In genomic region chr1:205286335-205286950, GRCh38 we compare ENCODE assay signal across 9 cellular contexts. TPM values are rescaled to one million over a fixed set of nuclear protein-coding genes. Genes with fewer than 3 reads are reported as not detected.
DNase-seq lines count a peak whose midpoint lies in the region; ATAC-seq and TF ChIP-seq lines count a peak whose summit lies in the region.
"Had no signal": no experiment of that assay in that cellular context is flagged by ENCODE, and none has a peak within 500 bp of the region (broad histone marks: within the 10 kb centered on the region; RNA-seq: fewer than 3 reads in every experiment).

No MANE protein-coding gene starts in this region.

- H3K9ac ChIP-seq in MM.1S (ENCODE audit: low read length): peak overlapping the region; percentile 69
- peak overlapping the region in 1 of 2 donors; percentile 54 for H3K9ac ChIP-seq in mucosa of rectum (ENCODE audit: low read depth in 1 of 2, low read length in 2 of 2)

- H3K4me3 ChIP-seq in MM.1S (ENCODE audit: low read length): peak overlapping the region; percentile 41
- peak overlapping the region in 1 of 2 donors; percentile 37 for H3K4me3 ChIP-seq in mucosa of rectum (ENCODE audit: low read length in 2 of 2)

- H4K20me1 ChIP-seq in MM.1S (ENCODE audit: insufficient read depth, low read length): no peaks in the 10 kb centered on the region

- H3K4me3 Mint-ChIP-seq in activated T-cell treated with anti-CD3 and anti-CD28 coated beads, Interleukin-2, amount 50 U/mL, for 4 hours: peak overlapping the region; percentile 70

- H2AFZ ChIP-seq in MM.1S (ENCODE audit: low read length): no peak overlapping the region

- no peaks in the 10 kb centered on the region for H3K9me2 ChIP-seq in MM.1S (replicated peaks; ENCODE audit: insufficient read depth, low read length)

- H3K4me1 Mint-ChIP-seq in activated T-cell treated with anti-CD3 and anti-CD28 coated beads, Interleukin-2, amount 50 U/mL, for 4 hours (ENCODE audit: low read depth): peaks cover 78% of the 10 kb centered on the region

- H3K27me3 ChIP-seq in MM.1S (replicated peaks; ENCODE audit: insufficient read depth, low read length) (no peaks in the 10 kb centered on the region), mucosa of rectum (ENCODE audit: control insufficient read depth in 2 of 2, insufficient read depth in 2 of 2, low read length in 2 of 2) (no peaks in the 10 kb centered on the region)

- H3K9me3 ChIP-seq in MM.1S (replicated peaks; ENCODE audit: insufficient read depth, low read length): no peaks in the 10 kb centered on the region
- no peaks in the 10 kb centered on the region for H3K9me3 ChIP-seq in mucosa of rectum (ENCODE audit: control insufficient read depth in 2 of 2, low read length in 2 of 2)

- peak; percentile 95 for DNase-seq in MM.1S
- DNase-seq in activated T-cell treated with anti-CD3 and anti-CD28 coated beads, Interleukin-2, amount 50 U/mL, for 4 hours: peak; percentile 29
- no peak for DNase-seq in NCI-H446 treated with DMSO at 0.1 percent for 48 hours (lab: John Stamatoyannopoulos, UW)
- no peak for DNase-seq in NCI-H69 (lab: John Stamatoyannopoulos, UW)
- DNase-seq in NCI-H2227 (lab: John Stamatoyannopoulos, UW; ENCODE audit: unreplicated experiment): no peak

- no peaks in the 10 kb centered on the region for H3K36me3 Mint-ChIP-seq in activated T-cell treated with anti-CD3 and anti-CD28 coated beads, Interleukin-2, amount 50 U/mL, for 4 hours (ENCODE audit: insufficient read depth)

- H3F3A ChIP-seq in MM.1S (ENCODE audit: insufficient read depth, low read length): peaks cover 55% of the 10 kb centered on the region

- TF ChIP-seq CTCF in MM.1S (IDR thresholded peaks at IDR 0.05; ENCODE audit: low read length): no peak

- no peaks in the 10 kb centered on the region for H3K79me2 ChIP-seq in MM.1S (ENCODE audit: low read length)

- no peaks in the 10 kb centered on the region for H3K36me3 ChIP-seq in MM.1S (replicated peaks; ENCODE audit: insufficient read depth, low read length)
- no peaks in the 10 kb centered on the region for H3K36me3 ChIP-seq in mucosa of rectum (ENCODE audit: control insufficient read depth in 2 of 2, insufficient read depth in 2 of 2, low read length in 2 of 2)

- peak overlapping the region; percentile 83 for H3K4me2 ChIP-seq in MM.1S (ENCODE audit: low read depth, low read length)

- no peaks in the 10 kb centered on the region for H3K9me3 Mint-ChIP-seq in activated T-cell treated with anti-CD3 and anti-CD28 coated beads, Interleukin-2, amount 50 U/mL, for 4 hours

- H3K27ac ChIP-seq in MM.1S (ENCODE audit: low read length) (peak overlapping the region; percentile 97), mucosa of rectum (ENCODE audit: low read depth in 2 of 2, low read length in 2 of 2) (peak overlapping the region; percentile 18 to 81)

- ATAC-seq in GM19372 (IDR thresholded peaks at IDR 0.05; ENCODE audit: low read depth, unreplicated experiment): peak; percentile 31
- peak in 1 of 2 donors; percentile 12 for ATAC-seq in activated T-cell treated with anti-CD3 and anti-CD28 coated beads, Interleukin-2, amount 50 U/mL, for 4 hours
- no peak for ATAC-seq in HG03196 (IDR thresholded peaks at IDR 0.05; ENCODE audit: unreplicated experiment)
- ATAC-seq: Panc1 had no signal

- H3K27me3 Mint-ChIP-seq in activated T-cell treated with anti-CD3 and anti-CD28 coated beads, Interleukin-2, amount 50 U/mL, for 4 hours (ENCODE audit: low read depth): no peaks in the 10 kb centered on the region

- H3K4me1 ChIP-seq in MM.1S (ENCODE audit: low read length): peaks cover 60% of the 10 kb centered on the region
- H3K4me1 ChIP-seq in mucosa of rectum (ENCODE audit: control insufficient read depth in 2 of 2, insufficient read depth in 2 of 2, low read length in 2 of 2): peaks cover 26 to 43% of the 10 kb centered on the region in 2 donors

RNA-seq across cellular contexts. Expression of gene NUAK2, which starts 35.1 kb away (rescaled TPM):
- total RNA-seq in activated T-cell treated with anti-CD3 and anti-CD28 coated beads, Interleukin-2, amount 50 U/mL, for 4 hours: 1 to 10 TPM; 1.4 to 1.7 (median 1.5) TPM

RNA-seq across cellular contexts. Expression of gene TMCC2, which starts 58.7 kb away (rescaled TPM):
- 10 to 100 TPM in 2 of 3 donors, 1 to 10 TPM in 1; 7.8 to 13.6 (median 11.5) TPM for total RNA-seq in activated T-cell treated with anti-CD3 and anti-CD28 coated beads, Interleukin-2, amount 50 U/mL, for 4 hours

Comparison
In these comparisons a context has a peak if more than half of its experiments do, and no peak if none do; other contexts are left out.
1. DNase-seq: peak in MM.1S (single experiment) and activated T-cell treated with anti-CD3 and anti-CD28 coated beads, Interleukin-2, amount 50 U/mL, for 4 hours (single experiment); none in NCI-H446 treated with DMSO at 0.1 percent for 48 hours (single experiment), NCI-H69 (single experiment) and NCI-H2227 (single experiment).